ENCODE assay signal across 8 cellular contexts in the genomic region with DNA sequence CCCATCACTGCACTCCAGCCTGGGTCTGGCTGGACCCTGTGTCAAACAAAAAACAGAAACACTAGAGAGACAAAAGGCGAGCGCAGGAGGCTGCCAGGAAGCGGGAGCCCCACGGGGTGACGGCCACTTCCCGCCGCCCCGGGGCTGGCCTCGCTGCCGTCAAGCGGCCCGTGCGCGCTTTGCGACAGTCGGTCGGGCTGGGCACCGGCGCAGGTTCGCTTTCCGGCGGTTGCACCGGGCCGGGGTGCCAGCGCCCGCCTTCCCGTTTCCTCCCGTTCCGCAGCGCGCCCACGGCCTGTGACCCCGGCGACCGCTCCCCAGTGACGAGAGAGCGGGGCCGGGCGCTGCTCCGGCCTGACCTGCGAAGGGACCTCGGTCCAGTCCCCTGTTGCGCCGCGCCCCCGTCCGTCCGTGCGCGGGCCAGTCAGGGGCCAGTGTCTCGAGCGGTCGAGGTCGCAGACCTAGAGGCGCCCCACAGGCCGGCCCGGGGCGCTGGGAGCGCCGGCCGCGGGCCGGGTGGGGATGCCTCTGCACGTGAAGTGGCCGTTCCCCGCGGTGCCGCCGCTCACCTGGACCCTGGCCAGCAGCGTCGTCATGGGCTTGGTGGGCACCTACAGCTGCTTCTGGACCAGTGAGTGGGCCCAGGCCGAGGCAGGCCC. TPM values are rescaled to one million over a fixed set of nuclear protein-coding genes. Genes with fewer than 3 reads are reported as not detected.
DNase-seq lines count a peak whose midpoint lies in the region; ATAC-seq and TF ChIP-seq lines count a peak whose summit lies in the region.

A gene (plus strand): TSS at position 218 of the 659 bp plus-strand sequence. CDS start 305 bp downstream, at position 523.

- peaks cover 0 to 3% (median 0%) of the 10 kb centered on the region in 7 donors for H3K9me3 Mint-ChIP-seq in CD4-positive, CD25-positive, alpha-beta regulatory T cell
- H3K9me3 Mint-ChIP-seq in activated naive CD4-positive, alpha-beta T cell treated with anti-CD3 and anti-CD28 coated beads, Interleukin-2, amount 50 U/mL, for 72 hours: no peaks in the 10 kb centered on the region
- no peaks in the 10 kb centered on the region for H3K9me3 Mint-ChIP-seq in type B pancreatic cell

- H3K36me3 Mint-ChIP-seq in CD4-positive, CD25-positive, alpha-beta regulatory T cell: no peaks in the 10 kb centered on the region
- no peaks in the 10 kb centered on the region for H3K36me3 Mint-ChIP-seq in activated naive CD4-positive, alpha-beta T cell treated with anti-CD3 and anti-CD28 coated beads, Interleukin-2, amount 50 U/mL, for 72 hours
- H3K36me3 Mint-ChIP-seq in type B pancreatic cell: peaks cover 3% of the 10 kb centered on the region

- peaks cover 3% of the 10 kb centered on the region for H3K36me3 ChIP-seq in CD4-positive, CD25-positive, alpha-beta regulatory T cell (ENCODE audit: control insufficient read depth, insufficient read depth, low read length)
- no peaks in the 10 kb centered on the region for H3K36me3 ChIP-seq in SK-N-MC (ENCODE audit: insufficient read depth, low read length)

- no peaks in the 10 kb centered on the region for H3K27me3 Mint-ChIP-seq in CD4-positive, CD25-positive, alpha-beta regulatory T cell
- H3K27me3 Mint-ChIP-seq in type B pancreatic cell: no peaks in the 10 kb centered on the region

- in situ Hi-C loops in KBM-7 (cut with MboI; ENCODE audit: low pct_unique_long_range_greater_than_20kb, low sequenced_read_pairs): no loop called here

- H3K4me1 Mint-ChIP-seq in CD4-positive, CD25-positive, alpha-beta regulatory T cell: peaks cover 3 to 20% (median 8%) of the 10 kb centered on the region in 4 donors
- H3K4me1 Mint-ChIP-seq in type B pancreatic cell (ENCODE audit: unreplicated experiment): no peaks in the 10 kb centered on the region

- no peaks in the 10 kb centered on the region for H3K27me3 ChIP-seq in CD4-positive, CD25-positive, alpha-beta regulatory T cell (ENCODE audit: control insufficient read depth, insufficient read depth, low read length)

- peak within 1 kb of the TSS; percentile 76 for H3K27ac ChIP-seq in CD4-positive, CD25-positive, alpha-beta regulatory T cell (ENCODE audit: insufficient read depth, low read length, poor library complexity, severe bottlenecking)
- H3K27ac ChIP-seq in SK-N-MC: peak within 1 kb of the TSS; percentile 70

- no peaks in the 10 kb centered on the region for H3K9me3 ChIP-seq in CD4-positive, CD25-positive, alpha-beta regulatory T cell (ENCODE audit: control insufficient read depth in 2 of 2, low read length in 2 of 2)
- no peaks in the 10 kb centered on the region for H3K9me3 ChIP-seq in SK-N-MC (ENCODE audit: low read depth, low read length)

- peak within 1 kb of the TSS; percentile 76 for H3K9ac ChIP-seq in SK-N-MC (ENCODE audit: insufficient read length)

- peak within 1 kb of the TSS; percentile 74 to 96 (median 90) for H3K27ac Mint-ChIP-seq in CD4-positive, CD25-positive, alpha-beta regulatory T cell
- peak within 1 kb of the TSS; percentile 83 to 97 for H3K27ac Mint-ChIP-seq in activated naive CD4-positive, alpha-beta T cell treated with anti-CD3 and anti-CD28 coated beads, Interleukin-2, amount 50 U/mL, for 72 hours
- H3K27ac Mint-ChIP-seq in type B pancreatic cell: peak within 1 kb of the TSS; percentile 93

- no peak for TF ChIP-seq CTCF in omental fat pad (IDR thresholded peaks at IDR 0.05)
- TF ChIP-seq CTCF in type B pancreatic cell (conservative IDR thresholded peaks at IDR 0.05): no peak

- peak within 1 kb of the TSS; percentile 53 for H3K4me3 ChIP-seq in CD4-positive, CD25-positive, alpha-beta regulatory T cell (ENCODE audit: low read depth, low read length)
- H3K4me3 ChIP-seq in SK-N-MC: peak within 1 kb of the TSS; percentile 80

- peak; percentile 74 to 78 for ATAC-seq in CD4-positive, CD25-positive, alpha-beta regulatory T cell (ENCODE audit: low read depth in 2 of 2)
- peak; percentile 39 for ATAC-seq in GM19395 (IDR thresholded peaks at IDR 0.05; ENCODE audit: unreplicated experiment)
- peak; percentile 35 to 73 for ATAC-seq in activated naive CD4-positive, alpha-beta T cell treated with anti-CD3 and anti-CD28 coated beads, Interleukin-2, amount 50 U/mL, for 72 hours
- ATAC-seq in omental fat pad (ENCODE audit: low FRiP score): peak; percentile 53

- H3K4me1 ChIP-seq in CD4-positive, CD25-positive, alpha-beta regulatory T cell (ENCODE audit: control insufficient read depth, insufficient read depth, low read length, poor library complexity, severe bottlenecking): peaks cover 16% of the 10 kb centered on the region

- peak; percentile 60 to 85 (median 78) for DNase-seq in CD4-positive, CD25-positive, alpha-beta regulatory T cell
- DNase-seq in KBM-7 (peak; percentile 79), SK-N-MC (ENCODE audit: low read depth, low spot score) (no peak), glomerular visceral epithelial cell (ENCODE audit: extremely low spot score) (peak; percentile 60), omental fat pad (ENCODE audit: low spot score) (no peak), type B pancreatic cell (ENCODE audit: extremely low spot score, unreplicated experiment) (no peak)
- DNase-seq in activated naive CD4-positive, alpha-beta T cell treated with anti-CD3 and anti-CD28 coated beads, Interleukin-2, amount 50 U/mL, for 72 hours (ENCODE audit: low spot score in 2 of 2): peak; percentile 68 to 77

- H3K4me3 Mint-ChIP-seq in CD4-positive, CD25-positive, alpha-beta regulatory T cell: peak within 1 kb of the TSS; percentile 91 to 96 (median 93)
- peak within 1 kb of the TSS; percentile 96 for H3K4me3 Mint-ChIP-seq in type B pancreatic cell

RNA-seq across cellular contexts. Expression of the gene that starts here (rescaled TPM):
- total RNA-seq in CD4-positive, CD25-positive, alpha-beta regulatory T cell: 84.2 TPM
- 10 to 100 TPM; 28.4 to 37.7 (median 34.3) TPM for polyA plus RNA-seq in CD4-positive, CD25-positive, alpha-beta regulatory T cell
- 10 to 100 TPM; 24.7 to 62.4 TPM for total RNA-seq in activated naive CD4-positive, alpha-beta T cell treated with anti-CD3 and anti-CD28 coated beads, Interleukin-2, amount 50 U/mL, for 72 hours
- total RNA-seq in omental fat pad (10 to 100 TPM; 20.8 to 76.3 (median 33.1) TPM), type B pancreatic cell (ENCODE audit: low replicate concordance) (30.5 and 46.1 TPM in 2 replicates)

Comparison
In these comparisons a context has a peak if more than half of its experiments do, and no peak if none do; other contexts are left out.
1. DNase-seq: peak in CD4-positive, CD25-positive, alpha-beta regulatory T cell (3 of 3), KBM-7 (single experiment), activated naive CD4-positive, alpha-beta T cell treated with anti-CD3 and anti-CD28 coated beads, Interleukin-2, amount 50 U/mL, for 72 hours (2 of 2) and glomerular visceral epithelial cell (single experiment); none in SK-N-MC (single experiment), omental fat pad (single experiment) and type B pancreatic cell (single experiment).
2. Peak in every context shown above with its lines, with median percentiles within 50 percentile points of each other: ATAC-seq and H3K27ac Mint-ChIP-seq.